ENCODE assay signal across 9 cellular contexts in the genomic region with DNA sequence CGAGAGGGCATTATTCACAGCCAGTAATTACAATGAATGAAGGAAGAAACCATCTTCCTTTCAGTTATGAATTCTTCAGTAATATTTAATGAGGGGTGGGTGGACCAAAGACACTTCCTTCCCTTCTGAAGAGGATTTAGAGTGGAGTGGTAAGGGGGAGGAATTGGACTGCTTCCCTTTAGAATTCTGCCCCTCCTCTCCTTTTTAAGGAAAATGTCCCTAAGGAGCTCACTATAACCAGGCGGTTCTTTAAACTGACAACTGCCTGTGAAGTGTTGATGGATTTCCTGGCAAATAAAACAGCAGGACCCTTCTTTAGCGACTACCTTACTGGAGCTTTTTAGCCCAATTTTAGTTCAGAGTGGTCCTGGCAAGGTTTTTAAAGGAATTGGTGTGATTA.
DNase-seq lines count a peak whose midpoint lies in the region; ATAC-seq and TF ChIP-seq lines count a peak whose summit lies in the region.
"Had no signal": no experiment of that assay in that cellular context is flagged by ENCODE, and none has a peak within 500 bp of the region (broad histone marks: within the 10 kb centered on the region; RNA-seq: fewer than 3 reads in every experiment).

No MANE protein-coding gene starts in this region.

- DNase-seq in left ventricle myocardium inferior: no peak
- no peak for DNase-seq in Right ventricle myocardium superior
- DNase-seq in activated T-helper 1 cell treated with anti-CD3 and anti-CD28 coated beads, Interleukin-12 subunit alpha, Interleukin-12 subunit beta, Interleukin-2, Interleukin-4 antibody, amounts not matched to agents 30 ng/mL and 10 ng/mL and 1 ng/mL, durations not matched to agents 14 hours and 24 hours and 36 hours (ENCODE audit: low spot score): no peak
- DNase-seq in mesenchymal stem cell: no peak
- DNase-seq in NAMALWA (ENCODE audit: low spot score): no peak
- no peak for DNase-seq in HPDE6-E6E7 (ENCODE audit: extremely low spot score)
- no peak for DNase-seq in stimulated activated CD4-positive, alpha-beta T cell treated with anti-CD3 and anti-CD28 coated beads, Interleukin-12 subunit alpha, Interleukin-12 subunit beta, amount 100 ng/mL, for 4 hours
- DNase-seq: anterior cingulate cortex had no signal

- H3K79me1 ChIP-seq in mesenchymal stem cell (replicated peaks; ENCODE audit: low read length, poor library complexity, severe bottlenecking): no peaks in the 10 kb centered on the region

- H3K27me3 Mint-ChIP-seq in activated T-helper 1 cell treated with anti-CD3 and anti-CD28 coated beads, Interleukin-12 subunit alpha, Interleukin-12 subunit beta, Interleukin-2, Interleukin-4 antibody, amounts not matched to agents 30 ng/mL and 10 ng/mL and 1 ng/mL, durations not matched to agents 14 hours and 24 hours and 36 hours (ENCODE audit: insufficient read depth): no peaks in the 10 kb centered on the region

- H3K9me3 Mint-ChIP-seq in activated T-helper 1 cell treated with anti-CD3 and anti-CD28 coated beads, Interleukin-12 subunit alpha, Interleukin-12 subunit beta, Interleukin-2, Interleukin-4 antibody, amounts not matched to agents 30 ng/mL and 10 ng/mL and 1 ng/mL, durations not matched to agents 14 hours and 24 hours and 36 hours: no peaks in the 10 kb centered on the region

- no peak overlapping the region for H2BK120ac ChIP-seq in mesenchymal stem cell (ENCODE audit: low read depth, low read length)

- H3K4me3 Mint-ChIP-seq in activated T-helper 1 cell treated with anti-CD3 and anti-CD28 coated beads, Interleukin-12 subunit alpha, Interleukin-12 subunit beta, Interleukin-2, Interleukin-4 antibody, amounts not matched to agents 30 ng/mL and 10 ng/mL and 1 ng/mL, durations not matched to agents 14 hours and 24 hours and 36 hours: peak overlapping the region; percentile 97

- peak overlapping the region; percentile 40 for H2AK5ac ChIP-seq in mesenchymal stem cell (ENCODE audit: low read length, severe bottlenecking)

- H2BK15ac ChIP-seq in mesenchymal stem cell (ENCODE audit: low read depth, poor library complexity, severe bottlenecking): no peak overlapping the region

- H3K9me3 ChIP-seq in left ventricle myocardium inferior (replicated peaks) (no peaks in the 10 kb centered on the region), mesenchymal stem cell (ENCODE audit: control insufficient read depth, low read length) (no peaks in the 10 kb centered on the region)

- H4K91ac ChIP-seq in mesenchymal stem cell (ENCODE audit: low read length): no peak overlapping the region

- no peak overlapping the region for H2BK12ac ChIP-seq in mesenchymal stem cell (ENCODE audit: low read length in 2 of 2)

- TF ChIP-seq CTCF in left ventricle myocardium inferior (IDR thresholded peaks at IDR 0.05; ENCODE audit: borderline replicate concordance): no peak

- peak overlapping the region; percentile 93 for H3K27ac Mint-ChIP-seq in activated T-helper 1 cell treated with anti-CD3 and anti-CD28 coated beads, Interleukin-12 subunit alpha, Interleukin-12 subunit beta, Interleukin-2, Interleukin-4 antibody, amounts not matched to agents 30 ng/mL and 10 ng/mL and 1 ng/mL, durations not matched to agents 14 hours and 24 hours and 36 hours

- H3K27ac ChIP-seq in left ventricle myocardium inferior (replicated peaks) (peak overlapping the region; percentile 32), mesenchymal stem cell (ENCODE audit: low read length, poor library complexity, severe bottlenecking) (peak overlapping the region; percentile 64), urinary bladder (ENCODE audit: low read depth) (peak overlapping the region; percentile 62)

- peaks cover 86% of the 10 kb centered on the region for H3K4me1 Mint-ChIP-seq in activated T-helper 1 cell treated with anti-CD3 and anti-CD28 coated beads, Interleukin-12 subunit alpha, Interleukin-12 subunit beta, Interleukin-2, Interleukin-4 antibody, amounts not matched to agents 30 ng/mL and 10 ng/mL and 1 ng/mL, durations not matched to agents 14 hours and 24 hours and 36 hours (ENCODE audit: low read depth)

- no peak for ATAC-seq in Right ventricle myocardium superior (ENCODE audit: poor library complexity)

- H3K23ac ChIP-seq in mesenchymal stem cell (ENCODE audit: low read length in 2 of 2): no peak overlapping the region

- H3K36me3 ChIP-seq in left ventricle myocardium inferior (no peaks in the 10 kb centered on the region), mesenchymal stem cell (ENCODE audit: control insufficient read depth in 1 of 2, insufficient read depth in 2 of 2, low read depth in 1 of 2, low read length in 2 of 2) (peaks cover 0 to 3% of the 10 kb centered on the region in 2 experiments), urinary bladder (ENCODE audit: insufficient read depth) (no peaks in the 10 kb centered on the region)

- H3K4me2 ChIP-seq in mesenchymal stem cell (ENCODE audit: low read length, poor library complexity, severe bottlenecking): no peak overlapping the region

- H3K14ac ChIP-seq in mesenchymal stem cell (ENCODE audit: low read length in 2 of 2): no peak overlapping the region

- H3K27me3 ChIP-seq in left ventricle myocardium inferior (ENCODE audit: low read depth) (no peaks in the 10 kb centered on the region), mesenchymal stem cell (ENCODE audit: control insufficient read depth in 1 of 2, insufficient read depth in 1 of 2, low read length in 2 of 2) (no peaks in the 10 kb centered on the region)

- H3K4me1 ChIP-seq in left ventricle myocardium inferior: peaks cover 68% of the 10 kb centered on the region
- peaks cover 18% of the 10 kb centered on the region for H3K4me1 ChIP-seq in mesenchymal stem cell (ENCODE audit: control insufficient read depth, insufficient read depth, low read depth, low read length)
- peaks cover 2% of the 10 kb centered on the region for H3K4me1 ChIP-seq in urinary bladder (ENCODE audit: insufficient read depth)

- no peak overlapping the region for H3K9ac ChIP-seq in mesenchymal stem cell (ENCODE audit: low read length)

- no peak overlapping the region for H3K18ac ChIP-seq in mesenchymal stem cell (ENCODE audit: low read depth in 1 of 2, low read length in 2 of 2)

- peaks cover 7% of the 10 kb centered on the region for H3K36me3 Mint-ChIP-seq in activated T-helper 1 cell treated with anti-CD3 and anti-CD28 coated beads, Interleukin-12 subunit alpha, Interleukin-12 subunit beta, Interleukin-2, Interleukin-4 antibody, amounts not matched to agents 30 ng/mL and 10 ng/mL and 1 ng/mL, durations not matched to agents 14 hours and 24 hours and 36 hours (ENCODE audit: low read depth)

- H2BK5ac ChIP-seq in mesenchymal stem cell (ENCODE audit: low read depth, low read length, poor library complexity, severe bottlenecking): no peak overlapping the region

- no peak overlapping the region for H3K4ac ChIP-seq in mesenchymal stem cell (ENCODE audit: low read depth in 1 of 2, low read length in 2 of 2)

- 0% methylated on average over 1 of the region's 3 CpGs for WGBS in mesenchymal stem cell
- WGBS in urinary bladder: 72% methylated on average over 3 of the region's 3 CpGs

- no peak overlapping the region for H2AFZ ChIP-seq in mesenchymal stem cell (ENCODE audit: low read depth, low read length)

- no peak overlapping the region for H4K8ac ChIP-seq in mesenchymal stem cell (ENCODE audit: low read length)

- H3K4me3 ChIP-seq in left ventricle myocardium inferior (peak overlapping the region; percentile 25), mesenchymal stem cell (ENCODE audit: insufficient read depth in 1 of 2, low read depth in 1 of 2, low read length in 2 of 2) (no peak overlapping the region), urinary bladder (ENCODE audit: low read depth, low read length) (no peak overlapping the region)

- intact Hi-C loops in left ventricle myocardium inferior (cut with micrococcal nuclease): no loop called here
- intact Hi-C loops in Right ventricle myocardium superior (cut with DNase I): no loop called here
- intact Hi-C loops in activated T-helper 1 cell treated with anti-CD3 and anti-CD28 coated beads, Interleukin-12 subunit alpha, Interleukin-12 subunit beta, Interleukin-2, Interleukin-4 antibody, amounts not matched to agents 30 ng/mL and 10 ng/mL and 1 ng/mL, durations not matched to agents 14 hours and 24 hours and 36 hours (cut with micrococcal nuclease): loop anchor here (1.0 to 10.0 kb wide), 4 partner anchors 8 to 414 kb away; a partner anchor contains a TSS
